Comparison of ENCODE assay signal across 18 cellular contexts in the genomic region with DNA sequence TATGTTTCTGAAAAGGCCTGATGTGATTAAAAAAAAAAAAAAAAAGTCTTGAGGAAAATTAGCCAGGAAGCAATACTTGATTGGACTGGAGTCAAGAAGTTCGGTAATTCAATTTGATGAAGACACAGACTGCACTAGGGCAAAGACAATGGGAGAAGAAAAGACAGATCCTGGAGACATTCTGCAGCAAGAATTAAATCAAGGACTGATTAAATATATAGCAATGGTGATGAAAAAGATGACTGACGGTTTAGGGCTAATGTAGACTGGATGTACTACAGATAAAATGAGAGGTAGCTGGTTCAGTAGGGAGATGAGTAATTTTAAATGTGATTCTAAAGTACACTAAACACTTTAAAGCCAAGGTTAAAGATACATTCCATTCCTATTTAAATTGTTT. TPM values are rescaled to one million over a fixed set of nuclear protein-coding genes. Genes with fewer than 3 reads are reported as not detected.
DNase-seq lines count a peak whose midpoint lies in the region; ATAC-seq, FAIRE-seq and TF ChIP-seq lines count a peak whose summit lies in the region.
"Had no signal": no experiment of that assay in that cellular context is flagged by ENCODE, and none has a peak within 500 bp of the region (broad histone marks: within the 10 kb centered on the region; RNA-seq: fewer than 3 reads in every experiment).

No MANE protein-coding gene starts in this region.

- H3K27ac Mint-ChIP-seq in activated CD4-positive, alpha-beta T cell treated with anti-CD3 and anti-CD28 coated beads for 36 hours, result peak overlapping the region; percentile 51
- no peak overlapping the region for H3K27ac Mint-ChIP-seq in activated CD4-positive, alpha-beta T cell treated with anti-CD3 and anti-CD28 coated beads, Interleukin-2, amount 10 ng/mL, durations not matched to agents 24 days and 14 days
- H3K27ac Mint-ChIP-seq in stimulated activated naive CD8-positive, alpha-beta T cell treated with anti-CD3 and anti-CD28 coated beads, Interleukin-15, Interleukin-2, amounts not matched to agents 100 ng/mL and 50 ng/mL, for 24 hours, result peak overlapping the region; percentile 41
- peak overlapping the region in 2 of 7 donors; percentile 26 to 40 for H3K27ac Mint-ChIP-seq in CD4-positive, alpha-beta memory T cell

- H3K9ac ChIP-seq in K562 (ENCODE audit: insufficient read depth in 1 of 2, low read depth in 2 of 2, low read length in 2 of 2), result no peak overlapping the region
- H3K9ac ChIP-seq: BLaER1 treated with 17β-estradiol and CSF1 and Interleukin-3, amounts not matched to agents 10 nM and 100 nM had no signal

- H3K36me3 ChIP-seq in K562 (ENCODE audit: control insufficient read depth, insufficient read depth, low read length), result peaks cover 91% of the 10 kb centered on the region
- H3K36me3 ChIP-seq in CD4-positive, alpha-beta memory T cell (ENCODE audit: insufficient read depth, low read length), result peaks cover 63% of the 10 kb centered on the region

- peaks cover 11% of the 10 kb centered on the region for H3K4me1 Mint-ChIP-seq in activated CD4-positive, alpha-beta T cell treated with anti-CD3 and anti-CD28 coated beads for 36 hours
- peaks cover 3% of the 10 kb centered on the region for H3K4me1 Mint-ChIP-seq in activated CD4-positive, alpha-beta T cell treated with anti-CD3 and anti-CD28 coated beads, Interleukin-2, amount 10 ng/mL, durations not matched to agents 24 days and 14 days
- peaks cover 12% of the 10 kb centered on the region for H3K4me1 Mint-ChIP-seq in stimulated activated naive CD8-positive, alpha-beta T cell treated with anti-CD3 and anti-CD28 coated beads, Interleukin-15, Interleukin-2, amounts not matched to agents 100 ng/mL and 50 ng/mL, for 24 hours (ENCODE audit: low read depth)
- peaks cover 0 to 2% (median 0%) of the 10 kb centered on the region in 4 donors for H3K4me1 Mint-ChIP-seq in CD4-positive, alpha-beta memory T cell

- H3K4me3 Mint-ChIP-seq in activated CD4-positive, alpha-beta T cell treated with anti-CD3 and anti-CD28 coated beads for 36 hours, result no peak overlapping the region
- H3K4me3 Mint-ChIP-seq in activated CD4-positive, alpha-beta T cell treated with anti-CD3 and anti-CD28 coated beads, Interleukin-2, amount 10 ng/mL, durations not matched to agents 24 days and 14 days, result no peak overlapping the region
- no peak overlapping the region for H3K4me3 Mint-ChIP-seq in stimulated activated naive CD8-positive, alpha-beta T cell treated with anti-CD3 and anti-CD28 coated beads, Interleukin-15, Interleukin-2, amounts not matched to agents 100 ng/mL and 50 ng/mL, for 24 hours
- no peak overlapping the region for H3K4me3 Mint-ChIP-seq in CD4-positive, alpha-beta memory T cell

- TF ChIP-seq POLR2A in K562 (conservative IDR thresholded peaks at IDR 0.05), result no peak

- no peaks in the 10 kb centered on the region for H3K27me3 Mint-ChIP-seq in activated CD4-positive, alpha-beta T cell treated with anti-CD3 and anti-CD28 coated beads for 36 hours
- H3K27me3 Mint-ChIP-seq in activated CD4-positive, alpha-beta T cell treated with anti-CD3 and anti-CD28 coated beads, Interleukin-2, amount 10 ng/mL, durations not matched to agents 24 days and 14 days, result no peaks in the 10 kb centered on the region
- H3K27me3 Mint-ChIP-seq in stimulated activated naive CD8-positive, alpha-beta T cell treated with anti-CD3 and anti-CD28 coated beads, Interleukin-15, Interleukin-2, amounts not matched to agents 100 ng/mL and 50 ng/mL, for 24 hours, result no peaks in the 10 kb centered on the region
- no peaks in the 10 kb centered on the region for H3K27me3 Mint-ChIP-seq in CD4-positive, alpha-beta memory T cell

- no peak overlapping the region for H2AFZ ChIP-seq in K562 (ENCODE audit: low read depth, low read length)

- CTCF ChIA-PET in activated CD4-positive, alpha-beta T cell treated with anti-CD3 and anti-CD28 coated beads for 36 hours (lab: Charles Lee), result interaction anchor here (0.6 kb wide), 1 partner anchor 105 kb away, joined by 3 read pairs; no protein-coding TSS in a partner anchor
- CTCF ChIA-PET in K562 (lab: Yijun Ruan, JAX; ENCODE audit: low intra/inter-chr PET ratio), result no interaction called here
- CTCF ChIA-PET in CD4-positive, alpha-beta memory T cell (lab: Charles Lee; ENCODE audit: partially characterized antibody), result interaction anchor here (0.7 kb wide), 1 partner anchor 31 kb away, joined by 3 read pairs; no protein-coding TSS in a partner anchor

- H3K36me3 Mint-ChIP-seq in activated CD4-positive, alpha-beta T cell treated with anti-CD3 and anti-CD28 coated beads for 36 hours (ENCODE audit: low read depth), result peaks cover 36% of the 10 kb centered on the region
- H3K36me3 Mint-ChIP-seq in activated CD4-positive, alpha-beta T cell treated with anti-CD3 and anti-CD28 coated beads, Interleukin-2, amount 10 ng/mL, durations not matched to agents 24 days and 14 days (ENCODE audit: low read depth), result peaks cover 59% of the 10 kb centered on the region
- peaks cover 63% of the 10 kb centered on the region for H3K36me3 Mint-ChIP-seq in stimulated activated naive CD8-positive, alpha-beta T cell treated with anti-CD3 and anti-CD28 coated beads, Interleukin-15, Interleukin-2, amounts not matched to agents 100 ng/mL and 50 ng/mL, for 24 hours (ENCODE audit: low read depth)
- H3K36me3 Mint-ChIP-seq in CD4-positive, alpha-beta memory T cell, result peaks cover 33 to 70% of the 10 kb centered on the region in 2 donors

- intact Hi-C loops in activated CD4-positive, alpha-beta T cell treated with anti-CD3 and anti-CD28 coated beads for 36 hours (cut with DNase I, micrococcal nuclease), result no loop called here
- intact Hi-C loops in activated CD4-positive, alpha-beta T cell treated with anti-CD3 and anti-CD28 coated beads, Interleukin-2, amount 10 ng/mL, durations not matched to agents 24 days and 14 days (cut with micrococcal nuclease), result no loop called here
- intact Hi-C loops in K562 (cut with micrococcal nuclease), result no loop called here
- intact Hi-C loops in CD4-positive, alpha-beta memory T cell (cut with micrococcal nuclease), result no loop called here
- intact Hi-C loops in left cardiac atrium (cut with DNase I), result no loop called here

- no peaks in the 10 kb centered on the region for H4K20me1 ChIP-seq in K562 (replicated peaks; ENCODE audit: control insufficient read depth, insufficient read depth, low read length)

- no peak for FAIRE-seq in K562 (lab: Jason Lieb, UNC)
- FAIRE-seq: HepG2, RCC 7860 had no signal

- TF ChIP-seq CTCF in K562 (IDR thresholded peaks at IDR 0.05 in 2 of 3, conservative IDR thresholded peaks at IDR 0.05 in 1 of 3; ENCODE audit: insufficient read depth in 2 of 3, low read depth in 1 of 3, low read length in 3 of 3), result no peak

- H3K9me1 ChIP-seq in K562 (ENCODE audit: control insufficient read depth, insufficient read depth, low read length), result no peaks in the 10 kb centered on the region

- no peaks in the 10 kb centered on the region for H3K9me3 ChIP-seq in K562 (replicated peaks; ENCODE audit: control insufficient read depth, insufficient read depth, low read depth, low read length)
- H3K9me3 ChIP-seq in CD4-positive, alpha-beta memory T cell (ENCODE audit: control insufficient read depth in 1 of 2, low read length in 2 of 2), result no peaks in the 10 kb centered on the region
- H3K9me3 ChIP-seq: BLaER1 treated with 17β-estradiol and CSF1 and Interleukin-3, amounts not matched to agents 10 nM and 100 nM; HAP-1 had no signal

- H3K79me2 ChIP-seq in K562 (ENCODE audit: control insufficient read depth, insufficient read depth, low read length), result no peaks in the 10 kb centered on the region

- no TSS peak for BruUV-seq in K562 (replicated peaks; lab: Mats Ljungman, UMichigan)

- no peak for ATAC-seq in activated CD4-positive, alpha-beta T cell treated with anti-CD3 and anti-CD28 coated beads for 36 hours
- no peak for ATAC-seq in stimulated activated naive CD8-positive, alpha-beta T cell treated with anti-CD3 and anti-CD28 coated beads, Interleukin-15, Interleukin-2, amounts not matched to agents 100 U/mL and 50 U/mL, for 24 hours
- ATAC-seq in K562, result no peak
- no peak for ATAC-seq in left cardiac atrium
- ATAC-seq: HepG2 had no signal

- no peak for DNase-seq in activated CD4-positive, alpha-beta T cell treated with anti-CD3 and anti-CD28 coated beads for 36 hours
- no peak for DNase-seq in activated CD4-positive, alpha-beta T cell treated with anti-CD3 and anti-CD28 coated beads, Interleukin-2, amount 10 ng/mL, durations not matched to agents 24 days and 14 days
- no peak for DNase-seq in stimulated activated naive CD8-positive, alpha-beta T cell treated with anti-CD3 and anti-CD28 coated beads, Interleukin-15, Interleukin-2, amounts not matched to agents 100 U/mL and 50 U/mL, for 24 hours
- DNase-seq in K562 (ENCODE audit: extremely low read depth in 1 of 4, low spot score in 3 of 4), result no peak
- DNase-seq in CD4-positive, alpha-beta memory T cell, result no peak
- DNase-seq in NCI-H510A treated with DMSO at 0.1 percent for 48 hours (lab: John Stamatoyannopoulos, UW), result no peak
- no peak for DNase-seq in left cardiac atrium
- DNase-seq: DMS53, NCI-H187 treated with DMSO at 0.1 percent for 48 hours, NCI-H446 treated with DMSO at 0.1 percent for 48 hours, NCI-H774, SHP77 had no signal

- H3K4me3 ChIP-seq in K562, result no peak overlapping the region
- no peak overlapping the region for H3K4me3 ChIP-seq in CD4-positive, alpha-beta memory T cell (ENCODE audit: low read length in 2 of 2)
- H3K4me3 ChIP-seq: BLaER1 treated with 17β-estradiol and CSF1 and Interleukin-3, amounts not matched to agents 10 nM and 100 nM; HAP-1 had no signal

- H3K4me1 ChIP-seq in K562 (replicated peaks in 1 of 2; ENCODE audit: control insufficient read depth in 2 of 2, insufficient read depth in 2 of 2, low read length in 2 of 2), result no peaks in the 10 kb centered on the region
- H3K4me1 ChIP-seq in CD4-positive, alpha-beta memory T cell (ENCODE audit: insufficient read depth, low read length), result no peaks in the 10 kb centered on the region
- H3K4me1 ChIP-seq: BLaER1 treated with 17β-estradiol and CSF1 and Interleukin-3, amounts not matched to agents 10 nM and 100 nM had no signal

- no peaks in the 10 kb centered on the region for H3K9me3 Mint-ChIP-seq in activated CD4-positive, alpha-beta T cell treated with anti-CD3 and anti-CD28 coated beads for 36 hours (ENCODE audit: low read depth)
- H3K9me3 Mint-ChIP-seq in activated CD4-positive, alpha-beta T cell treated with anti-CD3 and anti-CD28 coated beads, Interleukin-2, amount 10 ng/mL, durations not matched to agents 24 days and 14 days, result no peaks in the 10 kb centered on the region
- H3K9me3 Mint-ChIP-seq in stimulated activated naive CD8-positive, alpha-beta T cell treated with anti-CD3 and anti-CD28 coated beads, Interleukin-15, Interleukin-2, amounts not matched to agents 100 ng/mL and 50 ng/mL, for 24 hours, result no peaks in the 10 kb centered on the region
- H3K9me3 Mint-ChIP-seq in CD4-positive, alpha-beta memory T cell, result no peaks in the 10 kb centered on the region

- no peak for TF ChIP-seq EP300 in K562 (IDR thresholded peaks at IDR 0.05; ENCODE audit: low read length)

- WGBS in K562 (ENCODE audit: insufficient coverage, low coverage, missing lambda C conversion rate), result 88% methylated on average over 2 of the region's 2 CpGs

- H3K27me3 ChIP-seq in K562 (ENCODE audit: control insufficient read depth in 2 of 2, insufficient read depth in 2 of 2, low read length in 2 of 2), result no peaks in the 10 kb centered on the region
- H3K27me3 ChIP-seq in CD4-positive, alpha-beta memory T cell (ENCODE audit: insufficient read depth, low read length), result no peaks in the 10 kb centered on the region
- H3K27me3 ChIP-seq: BLaER1 treated with 17β-estradiol and CSF1 and Interleukin-3, amounts not matched to agents 10 nM and 100 nM had no signal

- H3K27ac ChIP-seq in K562 (ENCODE audit: extremely low read depth, low read depth, low read length), result no peak overlapping the region
- H3K27ac ChIP-seq in CD4-positive, alpha-beta memory T cell (ENCODE audit: low read depth, low read length), result no peak overlapping the region
- H3K27ac ChIP-seq: 22Rv1; BLaER1 treated with 17β-estradiol and CSF1 and Interleukin-3, amounts not matched to agents 10 nM and 100 nM had no signal

- POLR2A ChIA-PET in activated CD4-positive, alpha-beta T cell treated with anti-CD3 and anti-CD28 coated beads for 36 hours (lab: Charles Lee), result no interaction called here
- POLR2A ChIA-PET in K562 (lab: Yijun Ruan, JAX), result interaction anchor here (1.5 kb wide), 1 partner anchor 14 kb away, joined by 4 read pairs; the partner anchor contains the start of genes MRPL47 and NDUFB5
- POLR2A ChIA-PET in CD4-positive, alpha-beta memory T cell (lab: Charles Lee; ENCODE audit: partially characterized antibody), result no interaction called here

- no peak for TF ChIP-seq RAD21 in K562 (CRISPR knock-in tag; conservative IDR thresholded peaks at IDR 0.05 in 1 of 2, IDR thresholded peaks at IDR 0.05 in 1 of 2)

- in situ Hi-C loops in K562 (cut with MboI), result no loop called here

- H3K4me2 ChIP-seq in K562 (ENCODE audit: insufficient read depth, low read length), result no peak overlapping the region
- H3K4me2 ChIP-seq: BLaER1 treated with 17β-estradiol and CSF1 and Interleukin-3, amounts not matched to agents 10 nM and 100 nM had no signal

RNA-seq across cellular contexts. Expression of gene MRPL47, which starts 13.8 kb away (rescaled TPM):
- total RNA-seq in activated CD4-positive, alpha-beta T cell treated with anti-CD3 and anti-CD28 coated beads for 36 hours, result 10 to 100 TPM; 49.8 to 56.4 TPM
- 66.6 and 68.2 TPM in 2 replicates for total RNA-seq in activated CD4-positive, alpha-beta T cell treated with anti-CD3 and anti-CD28 coated beads, Interleukin-2, amount 10 ng/mL, durations not matched to agents 24 days and 14 days
- total RNA-seq in K562 (2011; cell fraction: chromatin; rRNA removed; ENCODE audit: low replicate concordance), result 6.0 and 12.3 TPM in 2 replicates
- total RNA-seq in K562 (2011; cell fraction: nucleolus; rRNA removed), result 5.3 and 7.0 TPM in 2 replicates
- 9.3 and 12.7 TPM in 2 replicates for total RNA-seq in K562 (2011; cell fraction: nucleoplasm; rRNA removed)
- total RNA-seq in K562 (2014; rRNA removed), result 88.2 and 101 TPM in 2 replicates
- 143 and 162 TPM in 2 replicates for total RNA-seq in K562 (2014; rRNA removed; fragmentation: Illumina TruSeq; extraction: Trizol)
- 110 and 123 TPM in 2 replicates for total RNA-seq in K562 (2015; rRNA removed; fragmentation: Illumina TruSeq; extraction: Trizol)
- 109 and 127 TPM in 2 replicates for total RNA-seq in K562 (2021)
- 86.1 and 139 TPM in 2 replicates for polyA plus RNA-seq in K562 (2011; rRNA removed)
- polyA plus RNA-seq in K562 (2011; cell fraction: cytosol; rRNA removed), result 15.6 and 27.7 TPM in 2 replicates
- 10.9 and 21.0 TPM in 2 replicates for polyA plus RNA-seq in K562 (2011; cell fraction: nucleus; rRNA removed)
- 66.9 and 77.8 TPM in 2 replicates for polyA plus RNA-seq in K562 (2012)
- polyA plus RNA-seq in K562 (2014; fragmentation: Illumina TruSeq; extraction: Trizol), result 130 and 141 TPM in 2 replicates
- 100 to 1,000 TPM; 396 to 437 TPM for polyA plus RNA-seq in K562 (2014; fragmentation: Nextera tagmentation; extraction: Ambion mirVana)
- 137 and 144 TPM in 2 replicates for polyA plus RNA-seq in K562 (2014; rRNA removed)
- 61.6 and 65.4 TPM in 2 replicates for polyA minus RNA-seq in K562 (2011; rRNA and poly(A)+ RNA removed)
- polyA minus RNA-seq in K562 (2011; cell fraction: cytosol; rRNA and poly(A)+ RNA removed), result 10.6 and 22.7 TPM in 2 replicates
- 4.7 and 12.1 TPM in 2 replicates for polyA minus RNA-seq in K562 (2011; cell fraction: nucleus; rRNA and poly(A)+ RNA removed)
- total RNA-seq in CD4-positive, alpha-beta memory T cell, result 10 to 100 TPM; 16.9 to 17.3 TPM
- polyA plus RNA-seq in CD4-positive, alpha-beta memory T cell, result 10 to 100 TPM; 47.9 to 61.8 TPM
- total RNA-seq in left cardiac atrium, result 10 to 100 TPM; 34.4 to 50.5 TPM

RNA-seq across cellular contexts. Expression of gene NDUFB5, which starts 13.9 kb away (rescaled TPM):
- 100 to 1,000 TPM; 105 to 110 TPM for total RNA-seq in activated CD4-positive, alpha-beta T cell treated with anti-CD3 and anti-CD28 coated beads for 36 hours
- 91.8 and 98.6 TPM in 2 replicates for total RNA-seq in activated CD4-positive, alpha-beta T cell treated with anti-CD3 and anti-CD28 coated beads, Interleukin-2, amount 10 ng/mL, durations not matched to agents 24 days and 14 days
- 26.9 and 87.6 TPM in 2 replicates for total RNA-seq in K562 (2011; cell fraction: chromatin; rRNA removed; ENCODE audit: low replicate concordance)
- 21.4 and 23.0 TPM in 2 replicates for total RNA-seq in K562 (2011; cell fraction: nucleolus; rRNA removed)
- 51.3 and 81.9 TPM in 2 replicates for total RNA-seq in K562 (2011; cell fraction: nucleoplasm; rRNA removed)
- 166 and 172 TPM in 2 replicates for total RNA-seq in K562 (2014; rRNA removed)
- total RNA-seq in K562 (2014; rRNA removed; fragmentation: Illumina TruSeq; extraction: Trizol), result 207 and 219 TPM in 2 replicates
- 145 and 176 TPM in 2 replicates for total RNA-seq in K562 (2015; rRNA removed; fragmentation: Illumina TruSeq; extraction: Trizol)
- total RNA-seq in K562 (2021), result 156 and 168 TPM in 2 replicates
- polyA plus RNA-seq in K562 (2011; rRNA removed), result 87.1 and 128 TPM in 2 replicates
- 19.9 and 45.0 TPM in 2 replicates for polyA plus RNA-seq in K562 (2011; cell fraction: cytosol; rRNA removed)
- polyA plus RNA-seq in K562 (2011; cell fraction: nucleus; rRNA removed), result 21.4 and 47.7 TPM in 2 replicates
- 149 and 163 TPM in 2 replicates for polyA plus RNA-seq in K562 (2012)
- 147 and 166 TPM in 2 replicates for polyA plus RNA-seq in K562 (2014; fragmentation: Illumina TruSeq; extraction: Trizol)
- polyA plus RNA-seq in K562 (2014; fragmentation: Nextera tagmentation; extraction: Ambion mirVana), result 100 to 1,000 TPM; 412 to 466 TPM
- 211 and 229 TPM in 2 replicates for polyA plus RNA-seq in K562 (2014; rRNA removed)
- polyA minus RNA-seq in K562 (2011; rRNA and poly(A)+ RNA removed), result 37.0 and 53.9 TPM in 2 replicates
- polyA minus RNA-seq in K562 (2011; cell fraction: cytosol; rRNA and poly(A)+ RNA removed), result 25.7 and 30.2 TPM in 2 replicates
- polyA minus RNA-seq in K562 (2011; cell fraction: nucleus; rRNA and poly(A)+ RNA removed), result 10.1 and 18.0 TPM in 2 replicates
- total RNA-seq in CD4-positive, alpha-beta memory T cell, result 10 to 100 TPM; 55.7 to 63.6 TPM
- 100 to 1,000 TPM in 1 of 2 donors, 10 to 100 TPM in 1; 82.3 to 121 TPM for polyA plus RNA-seq in CD4-positive, alpha-beta memory T cell
- total RNA-seq in left cardiac atrium, result 100 to 1,000 TPM; 244 to 250 TPM

RNA-seq across cellular contexts. Expression of gene ACTL6A, which starts 27.9 kb away (rescaled TPM):
- total RNA-seq in activated CD4-positive, alpha-beta T cell treated with anti-CD3 and anti-CD28 coated beads for 36 hours, result 100 to 1,000 TPM in 1 of 2 experiments, 10 to 100 TPM in 1; 85.3 to 113 TPM
- 127 and 131 TPM in 2 replicates for total RNA-seq in activated CD4-positive, alpha-beta T cell treated with anti-CD3 and anti-CD28 coated beads, Interleukin-2, amount 10 ng/mL, durations not matched to agents 24 days and 14 days
- total RNA-seq in K562 (2011; cell fraction: chromatin; rRNA removed; ENCODE audit: low replicate concordance), result 77.9 and 152 TPM in 2 replicates
- 41.5 and 48.8 TPM in 2 replicates for total RNA-seq in K562 (2011; cell fraction: nucleolus; rRNA removed)
- total RNA-seq in K562 (2011; cell fraction: nucleoplasm; rRNA removed), result 114 and 127 TPM in 2 replicates
- total RNA-seq in K562 (2014; rRNA removed), result 117 and 127 TPM in 2 replicates
- 157 and 180 TPM in 2 replicates for total RNA-seq in K562 (2014; rRNA removed; fragmentation: Illumina TruSeq; extraction: Trizol)
- 137 and 142 TPM in 2 replicates for total RNA-seq in K562 (2015; rRNA removed; fragmentation: Illumina TruSeq; extraction: Trizol)
- 107 TPM in 2 replicates for total RNA-seq in K562 (2021)
- polyA plus RNA-seq in K562 (2011; rRNA removed), result 159 and 225 TPM in 2 replicates
- polyA plus RNA-seq in K562 (2011; cell fraction: cytosol; rRNA removed), result 99.3 and 138 TPM in 2 replicates
- polyA plus RNA-seq in K562 (2011; cell fraction: nucleus; rRNA removed), result 139 and 160 TPM in 2 replicates
- 89.8 and 151 TPM in 2 replicates for polyA plus RNA-seq in K562 (2012)
- polyA plus RNA-seq in K562 (2014; fragmentation: Illumina TruSeq; extraction: Trizol), result 178 and 186 TPM in 2 replicates
- polyA plus RNA-seq in K562 (2014; fragmentation: Nextera tagmentation; extraction: Ambion mirVana), result 100 to 1,000 TPM; 229 to 243 TPM
- polyA plus RNA-seq in K562 (2014; rRNA removed), result 151 and 155 TPM in 2 replicates
- 140 and 142 TPM in 2 replicates for polyA minus RNA-seq in K562 (2011; rRNA and poly(A)+ RNA removed)
- 49.0 and 61.5 TPM in 2 replicates for polyA minus RNA-seq in K562 (2011; cell fraction: cytosol; rRNA and poly(A)+ RNA removed)
- polyA minus RNA-seq in K562 (2011; cell fraction: nucleus; rRNA and poly(A)+ RNA removed), result 49.3 and 106 TPM in 2 replicates
- total RNA-seq in CD4-positive, alpha-beta memory T cell, result 10 to 100 TPM; 56.9 to 62.4 TPM
- 10 to 100 TPM; 52.9 to 63.0 TPM for polyA plus RNA-seq in CD4-positive, alpha-beta memory T cell
- 10 to 100 TPM; 23.1 to 27.0 TPM for total RNA-seq in left cardiac atrium
